In the genomic region with DNA sequence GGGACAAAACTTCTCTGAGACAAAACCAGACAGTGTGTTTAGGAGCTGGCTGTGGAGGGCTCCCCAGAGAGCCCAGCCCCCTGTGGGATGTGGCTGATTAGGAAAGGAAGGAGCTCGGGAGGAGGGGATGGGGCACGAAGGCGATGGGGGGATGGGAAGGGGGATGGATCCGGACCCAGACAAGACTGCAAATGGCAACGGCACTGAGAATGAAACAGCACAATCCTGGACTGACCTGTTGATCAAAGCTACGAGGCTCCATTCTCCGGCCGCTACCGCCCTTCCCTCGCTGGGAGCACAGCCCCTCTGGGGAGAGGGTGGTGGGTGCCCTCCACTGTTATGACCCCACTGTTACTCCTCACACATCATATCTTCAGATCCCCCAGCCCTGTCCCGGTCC, we compare ENCODE assay signal across 29 cellular contexts. TPM values are rescaled to one million over a fixed set of nuclear protein-coding genes. Genes with fewer than 3 reads are reported as not detected.
DNase-seq lines count a peak whose midpoint lies in the region; ATAC-seq, FAIRE-seq and TF ChIP-seq lines count a peak whose summit lies in the region.
"Had no signal": no experiment of that assay in that cellular context is flagged by ENCODE, and none has a peak within 500 bp of the region (broad histone marks: within the 10 kb centered on the region; RNA-seq: fewer than 3 reads in every experiment).

No MANE protein-coding gene starts in this region.

- H3K9ac ChIP-seq in BLaER1 treated with 17β-estradiol and CSF1 and Interleukin-3, amounts not matched to agents 10 nM and 100 nM: peak overlapping the region in 5 of 11 experiments; percentile 4 to 63 (median 46); a peak in 10 of 22 replicates
- H3K9ac ChIP-seq in H1 (replicated peaks in 1 of 4; ENCODE audit: extremely low read depth in 1 of 4, low read depth in 3 of 4, low read length in 3 of 4): no peak overlapping the region
- H3K9ac ChIP-seq in neural cell (ENCODE audit: low read length): peak overlapping the region; percentile 63
- H3K9ac ChIP-seq in kidney (ENCODE audit: low read length in 2 of 2): no peak overlapping the region
- H3K9ac ChIP-seq: SK-N-SH had no signal

- TF ChIP-seq CTCF in GM23338 (conservative IDR thresholded peaks at IDR 0.05; ENCODE audit: low read depth in 2 of 2): no peak
- TF ChIP-seq CTCF in H1 (IDR thresholded peaks at IDR 0.05; ENCODE audit: control extremely low read depth in 1 of 3, insufficient read depth in 1 of 3, low read depth in 1 of 3, low read length in 3 of 3): no peak
- no peak for TF ChIP-seq CTCF in neural cell (IDR thresholded peaks at IDR 0.05; ENCODE audit: poor library complexity, severe bottlenecking)
- TF ChIP-seq CTCF in kidney (IDR thresholded peaks at IDR 0.05; ENCODE audit: borderline replicate concordance, extremely low read depth, insufficient read depth): no peak
- no peak for TF ChIP-seq CTCF in sigmoid colon (IDR thresholded peaks at IDR 0.05)

- no peak overlapping the region for H4K5ac ChIP-seq in H1 (ENCODE audit: insufficient read length, low read depth, low read length)

- H3K36me3 ChIP-seq in BLaER1 treated with 17β-estradiol and CSF1 and Interleukin-3, amounts not matched to agents 10 nM and 100 nM: no peaks in the 10 kb centered on the region
- H3K36me3 ChIP-seq in GM23338 (ENCODE audit: insufficient read depth) (no peaks in the 10 kb centered on the region), H1 (ENCODE audit: control insufficient read depth in 2 of 4, insufficient read depth in 4 of 4, low read length in 3 of 4) (no peaks in the 10 kb centered on the region), neural cell (ENCODE audit: insufficient read depth, low read length) (no peaks in the 10 kb centered on the region), kidney (ENCODE audit: control insufficient read depth in 1 of 2, insufficient read depth in 2 of 2, low read length in 2 of 2) (no peaks in the 10 kb centered on the region), sigmoid colon (no peaks in the 10 kb centered on the region)
- H3K36me3 ChIP-seq: gastrocnemius medialis, MG63, right lobe of liver, tibial artery had no signal

- H3K79me2 ChIP-seq in GM23338 (replicated peaks; ENCODE audit: insufficient read depth): no peaks in the 10 kb centered on the region
- no peaks in the 10 kb centered on the region for H3K79me2 ChIP-seq in H1 (ENCODE audit: control insufficient read depth in 1 of 2, insufficient read depth in 2 of 2, low read length in 2 of 2)
- H3K79me2 ChIP-seq in neural cell (replicated peaks; ENCODE audit: insufficient read depth, low read length): no peaks in the 10 kb centered on the region

- H3K4me3 Mint-ChIP-seq in GM23338: peak overlapping the region; percentile 50
- H3K4me3 Mint-ChIP-seq: activated naive CD8-positive, alpha-beta T cell; activated T-cell treated with anti-CD3 and anti-CD28 coated beads, Interleukin-2, amount 50 U/mL, for 24 hours; T-helper 1 cell treated with Interleukin-12 subunit alpha and Interleukin-12 subunit beta and Interleukin-4 antibody, amounts not matched to agents 30 μg/mL and 1 μg/mL, for 36 hours had no signal

- TF ChIP-seq RAD21 in H1 (IDR thresholded peaks at IDR 0.05 in 1 of 2, conservative IDR thresholded peaks at IDR 0.05 in 1 of 2; ENCODE audit: low read depth in 2 of 2, low read length in 2 of 2) (no peak), neural cell (conservative IDR thresholded peaks at IDR 0.05) (no peak)

- H3K79me1 ChIP-seq in H1 (ENCODE audit: low read depth, low read length): no peaks in the 10 kb centered on the region

- peaks cover 58% of the 10 kb centered on the region for H3K4me1 Mint-ChIP-seq in GM23338

- no peaks in the 10 kb centered on the region; the same call in 1 of the 2 replicates for H3K23me2 ChIP-seq in H1 (ENCODE audit: low read depth, low read length)

- no peak overlapping the region for H4K8ac ChIP-seq in H1 (ENCODE audit: extremely low read depth, insufficient read depth, low read length)

- H3K27me3 ChIP-seq in BLaER1 treated with 17β-estradiol and CSF1 and Interleukin-3, amounts not matched to agents 10 nM and 100 nM: no peaks in the 10 kb centered on the region
- H3K27me3 ChIP-seq in GM23338 (ENCODE audit: insufficient read depth): no peaks in the 10 kb centered on the region
- peaks cover 0 to 5% (median under 1%) of the 10 kb centered on the region in 4 experiments; a peak in 4 of 7 replicates for H3K27me3 ChIP-seq in H1 (replicated peaks in 1 of 4; ENCODE audit: control insufficient read depth in 3 of 4, extremely low read depth in 1 of 4, insufficient read depth in 3 of 4, low read length in 3 of 4)
- no peaks in the 10 kb centered on the region for H3K27me3 ChIP-seq in neural cell (ENCODE audit: insufficient read depth, low read depth, low read length)
- H3K27me3 ChIP-seq in sigmoid colon: no peaks in the 10 kb centered on the region
- H3K27me3 ChIP-seq: gastrocnemius medialis, MG63, right lobe of liver had no signal

- DNase-seq in GM23338 (ENCODE audit: low spot score) (no peak), H1 (ENCODE audit: low read depth in 1 of 2, low spot score in 2 of 2) (no peak), kidney (no peak), NCI-H146 treated with DMSO at 0.1 percent for 48 hours (lab: John Stamatoyannopoulos, UW; ENCODE audit: unreplicated experiment) (no peak), sigmoid colon (no peak)
- DNase-seq: activated CD4-positive, CD25-positive, alpha-beta regulatory T cell; activated effector memory CD4-positive, alpha-beta T cell treated with anti-CD3 and anti-CD28 coated beads, Interleukin-2, amount 50 U/mL, for 16 hours; activated T-cell treated with anti-CD3 and anti-CD28 coated beads, Interleukin-2, amount 50 U/mL, for 24 hours; COR-L47; DND-41; gastrocnemius medialis; KG1; left colon; MG63; right lobe of liver; SK-N-SH; stimulated activated CD4-positive, alpha-beta T cell treated with anti-CD3 and anti-CD28 coated beads, Interleukin-12 subunit alpha, Interleukin-12 subunit beta, amount 100 ng/mL, for 4 hours; stimulated activated CD4-positive, alpha-beta T cell treated with anti-CD3 and anti-CD28 coated beads, Interleukin-2, amount 100 ng/mL, for 48 hours; tibial artery had no signal

- peak overlapping the region; percentile 91; the same call in 1 of the 2 replicates for H2BK12ac ChIP-seq in H1 (ENCODE audit: low read depth, low read length)

- H2AK5ac ChIP-seq in H1 (ENCODE audit: low read depth, low read length): no peak overlapping the region

- peaks cover 34% of the 10 kb centered on the region for H3K27me3 Mint-ChIP-seq in GM23338 (ENCODE audit: insufficient read depth, low read depth, poor library complexity)

- WGBS in H1 (ENCODE audit: extremely low coverage in 1 of 2, insufficient coverage in 1 of 2, insufficient read length in 1 of 2, insufficient replicate concordance in 2 of 2, low coverage in 1 of 2, low lambda C conversion rate in 2 of 2, missing lambda C conversion rate in 1 of 2), 2 experiments: 44% methylated on average over 8 of the region's 11 CpGs; no CpG with 5 or more reads in 1 of the 2 experiments
- 73 to 87% methylated on average over 11 of the region's 11 CpGs for WGBS in sigmoid colon, 2 donors

- CTCF ChIA-PET in H1 (lab: Charles Lee; ENCODE audit: partially characterized antibody): interaction anchor here (0.6 to 16.9 kb wide), 20 partner anchors 8 to 124 kb away, joined by 3 to 247 read pairs (median 6); a partner anchor contains a TSS

- H4K20me1 ChIP-seq in BLaER1 treated with 17β-estradiol and CSF1 and Interleukin-3, amounts not matched to agents 10 nM and 100 nM: peaks cover 0 to 6% (median 0%) of the 10 kb centered on the region in 11 experiments; a peak in 1 of 22 replicates
- H4K20me1 ChIP-seq in GM23338 (replicated peaks; ENCODE audit: insufficient read depth) (no peaks in the 10 kb centered on the region), H1 (replicated peaks in 1 of 2; ENCODE audit: control insufficient read depth in 1 of 2, insufficient read depth in 2 of 2, low read length in 2 of 2) (peaks cover 0 to 2% of the 10 kb centered on the region in 2 experiments), neural cell (ENCODE audit: insufficient read depth) (no peaks in the 10 kb centered on the region)

- 0 out of 2 replicates have a peak overlapping the region, but pooled peaks have one; percentile 29 for H2BK5ac ChIP-seq in H1 (ENCODE audit: low read depth, low read length)

- no peak overlapping the region for H3K4ac ChIP-seq in H1 (replicated peaks; ENCODE audit: insufficient read length, low read depth, low read length)

- peak overlapping the region in 5 of 11 experiments; percentile 4 to 59 (median 41); a peak in 8 of 22 replicates for H3K27ac ChIP-seq in BLaER1 treated with 17β-estradiol and CSF1 and Interleukin-3, amounts not matched to agents 10 nM and 100 nM
- H3K27ac ChIP-seq in GM23338 (ENCODE audit: low read depth) (no peak overlapping the region), H1 (ENCODE audit: low read depth, low read length) (no peak overlapping the region), neural cell (ENCODE audit: low read length) (peak overlapping the region; percentile 73), kidney (ENCODE audit: low read depth in 2 of 2, low read length in 2 of 2) (no peak overlapping the region), sigmoid colon (no peak overlapping the region)
- H3K27ac ChIP-seq: C4-2B, gastrocnemius medialis, right lobe of liver, tibial artery had no signal

- peak overlapping the region; percentile 44 for H2BK120ac ChIP-seq in H1 (replicated peaks; ENCODE audit: low read depth, low read length)

- peak overlapping the region; percentile 44; the same call in 1 of the 2 replicates for H3K18ac ChIP-seq in H1 (ENCODE audit: extremely low read depth, low read length)

- intact Hi-C loops in kidney (cut with DNase I): no loop called here
- intact Hi-C loops in sigmoid colon (cut with DNase I): no loop called here

- peak; percentile 7 for ATAC-seq in GM23338
- ATAC-seq: gastrocnemius medialis, left colon, right lobe of liver had no signal

- no peak overlapping the region for H3K4me3 ChIP-seq in BLaER1 treated with 17β-estradiol and CSF1 and Interleukin-3, amounts not matched to agents 10 nM and 100 nM
- peak overlapping the region; percentile 54 for H3K4me3 ChIP-seq in GM23338
- H3K4me3 ChIP-seq in H1 (ENCODE audit: extremely low read depth in 1 of 4, insufficient read depth in 2 of 4, low read depth in 3 of 4, low read length in 4 of 4): peak overlapping the region in 3 of 4 experiments; percentile 20 to 49 (median 37); a peak in 4 of 8 replicates
- H3K4me3 ChIP-seq in neural cell (ENCODE audit: low read length): peak overlapping the region; percentile 55
- no peak overlapping the region for H3K4me3 ChIP-seq in kidney (ENCODE audit: low read length in 2 of 2)
- H3K4me3 ChIP-seq in sigmoid colon: no peak overlapping the region
- H3K4me3 ChIP-seq: gastrocnemius medialis, MG63, right lobe of liver, tibial artery had no signal

- H3K9me3 ChIP-seq in BLaER1 treated with 17β-estradiol and CSF1 and Interleukin-3, amounts not matched to agents 10 nM and 100 nM (replicated peaks in 1 of 11): no peaks in the 10 kb centered on the region
- no peaks in the 10 kb centered on the region for H3K9me3 ChIP-seq in H1 (ENCODE audit: insufficient read depth in 2 of 2, low read depth in 1 of 2, low read length in 1 of 2)
- no peaks in the 10 kb centered on the region for H3K9me3 ChIP-seq in neural cell (ENCODE audit: low read length)
- H3K9me3 ChIP-seq in kidney (ENCODE audit: control insufficient read depth in 1 of 2, low read length in 2 of 2): no peaks in the 10 kb centered on the region
- no peaks in the 10 kb centered on the region for H3K9me3 ChIP-seq in sigmoid colon
- H3K9me3 ChIP-seq: gastrocnemius medialis, MG63, right lobe of liver, SK-N-SH, tibial artery had no signal

- H3F3A ChIP-seq in GM23338 (replicated peaks; ENCODE audit: low read depth) (no peaks in the 10 kb centered on the region), neural cell (ENCODE audit: insufficient read depth, low read length, poor library complexity, severe bottlenecking) (no peaks in the 10 kb centered on the region)

- TF ChIP-seq EP300 in H1 (IDR thresholded peaks at IDR 0.05; ENCODE audit: borderline replicate concordance in 1 of 2, low read depth in 2 of 2, low read length in 2 of 2): no peak
- TF ChIP-seq EP300 in neural cell (conservative IDR thresholded peaks at IDR 0.05; ENCODE audit: poor library complexity, severe bottlenecking): no peak
- no peak for TF ChIP-seq EP300 in sigmoid colon (IDR thresholded peaks at IDR 0.05)

- FAIRE-seq in H1 (lab: Jason Lieb, UNC) (no peak), kidney (lab: Jason Lieb, UNC) (no peak)
- FAIRE-seq: bronchial epithelial cell, endothelial cell of umbilical vein had no signal

- H4K91ac ChIP-seq in H1 (replicated peaks; ENCODE audit: insufficient read length, low read length): peak overlapping the region; percentile 61

- no peak overlapping the region for H3K14ac ChIP-seq in H1 (ENCODE audit: insufficient read length)

- H3K36me3 Mint-ChIP-seq in GM23338 (ENCODE audit: low read depth): no peaks in the 10 kb centered on the region
- H3K36me3 Mint-ChIP-seq: activated naive CD8-positive, alpha-beta T cell had no signal

- POLR2A ChIA-PET in H1 (lab: Charles Lee; ENCODE audit: partially characterized antibody): interaction anchor here (0.6 to 2.9 kb wide), 12 partner anchors 9 to 60 kb away, joined by 3 to 18 read pairs (median 4); no protein-coding TSS in a partner anchor

- H3K9me2 ChIP-seq in GM23338 (ENCODE audit: insufficient read depth): no peaks in the 10 kb centered on the region
- H3K9me2 ChIP-seq in neural cell (ENCODE audit: insufficient read depth, low read length): no peaks in the 10 kb centered on the region
- H3K9me2 ChIP-seq: SK-N-SH had no signal

- peak overlapping the region; percentile 82 for H2BK20ac ChIP-seq in H1 (ENCODE audit: low read length)

- H3K9me3 Mint-ChIP-seq in GM23338: no peaks in the 10 kb centered on the region
- H3K9me3 Mint-ChIP-seq: activated T-cell treated with anti-CD3 and anti-CD28 coated beads, Interleukin-2, amount 50 U/mL, for 24 hours; T-helper 1 cell treated with Interleukin-12 subunit alpha and Interleukin-12 subunit beta and Interleukin-4 antibody, amounts not matched to agents 30 μg/mL and 1 μg/mL, for 36 hours had no signal

- H3K56ac ChIP-seq in H1 (replicated peaks; ENCODE audit: insufficient read length, low read depth, low read length): no peak overlapping the region

- TF ChIP-seq POLR2A in H1 (IDR thresholded peaks at IDR 0.05; ENCODE audit: control extremely low read depth in 1 of 2, low read depth in 2 of 2, low read length in 2 of 2): no peak
- TF ChIP-seq POLR2A in sigmoid colon (IDR thresholded peaks at IDR 0.05): no peak

- peak overlapping the region in 10 of 11 experiments; percentile 23 to 87 (median 76); a peak in 20 of 22 replicates for H3K4me2 ChIP-seq in BLaER1 treated with 17β-estradiol and CSF1 and Interleukin-3, amounts not matched to agents 10 nM and 100 nM
- peak overlapping the region; percentile 77 for H3K4me2 ChIP-seq in GM23338
- H3K4me2 ChIP-seq in H1 (ENCODE audit: insufficient read depth in 1 of 2, low read depth in 2 of 2, low read length in 2 of 2): peak overlapping the region; percentile 53 to 66
- peak overlapping the region; percentile 48 for H3K4me2 ChIP-seq in neural cell (ENCODE audit: low read length)
- H3K4me2 ChIP-seq: SK-N-SH had no signal

- no peak overlapping the region for H3K23ac ChIP-seq in H1 (ENCODE audit: insufficient read length)

- H3K4me1 ChIP-seq in BLaER1 treated with 17β-estradiol and CSF1 and Interleukin-3, amounts not matched to agents 10 nM and 100 nM: peaks cover 26 to 86% (median 84%) of the 10 kb centered on the region in 10 experiments; a peak in 19 of 20 replicates
- peaks cover 38% of the 10 kb centered on the region for H3K4me1 ChIP-seq in GM23338 (ENCODE audit: insufficient read depth)
- peaks cover 6 to 42% (median 30%) of the 10 kb centered on the region in 4 experiments for H3K4me1 ChIP-seq in H1 (replicated peaks in 1 of 4; ENCODE audit: control insufficient read depth in 3 of 4, insufficient read depth in 4 of 4, low read length in 3 of 4)
- no peaks in the 10 kb centered on the region for H3K4me1 ChIP-seq in kidney (ENCODE audit: control insufficient read depth in 1 of 2, insufficient read depth in 1 of 2, low read depth in 1 of 2, low read length in 2 of 2)
- peaks cover 0 to 11% (median 8%) of the 10 kb centered on the region in 4 donors for H3K4me1 ChIP-seq in sigmoid colon
- H3K4me1 ChIP-seq: right lobe of liver had no signal

- H2AFZ ChIP-seq in GM23338 (peak overlapping the region; percentile 97), H1 (ENCODE audit: low read length) (no peak overlapping the region), neural cell (ENCODE audit: low read depth, low read length) (no peak overlapping the region)

- peak overlapping the region; percentile 36; the same call in 1 of the 2 replicates for H2BK15ac ChIP-seq in H1 (ENCODE audit: low read length)

- no peak overlapping the region for H3K27ac Mint-ChIP-seq in GM23338
- H3K27ac Mint-ChIP-seq: activated naive CD8-positive, alpha-beta T cell; activated T-cell treated with anti-CD3 and anti-CD28 coated beads, Interleukin-2, amount 50 U/mL, for 24 hours; T-helper 1 cell treated with Interleukin-12 subunit alpha and Interleukin-12 subunit beta and Interleukin-4 antibody, amounts not matched to agents 30 μg/mL and 1 μg/mL, for 36 hours had no signal

RNA-seq across cellular contexts. Expression of a gene that starts 33.2 kb away (rescaled TPM):
- 4.2 and 4.5 TPM in 2 replicates for total RNA-seq in GM23338 (2014; rRNA removed; shearing (Covaris generic))
- polyA plus RNA-seq in GM23338 (2016; fragmentation: Nextera tagmentation; extraction: Ambion mirVana): 0.66 and 0.68 TPM in 2 replicates
- 3.0 and 3.8 TPM in 2 replicates for total RNA-seq in H1 (2021; fragmentation: NEBNext Ultra II Directional; extraction: Animal tissue kit (Norgen Biotek cat#: 25700))
- 0.59 and 1.2 TPM in 2 replicates for polyA plus RNA-seq in H1 (2011; rRNA removed)
- 0.52 TPM for polyA plus RNA-seq in H1 (2011; cell fraction: cytosol; rRNA removed)
- polyA plus RNA-seq in H1 (2011; cell fraction: nucleus; rRNA removed): 1.8 TPM
- 2.2 to 4.1 TPM (median 3.4 TPM) in 4 replicates for polyA plus RNA-seq in H1 (2012, experiment 1 of 2)
- 1.4 TPM for polyA plus RNA-seq in H1 (2012, experiment 2 of 2)
- polyA plus RNA-seq in H1 (2013, experiment 1 of 2): 1.9 TPM
- 1.8 TPM for polyA plus RNA-seq in H1 (2013, experiment 2 of 2)
- 0.27 and 0.54 TPM in 2 replicates for polyA minus RNA-seq in H1 (2011; rRNA and poly(A)+ RNA removed)
- polyA minus RNA-seq in H1 (2011; cell fraction: cytosol; rRNA and poly(A)+ RNA removed): 2.3 TPM
- polyA minus RNA-seq in H1 (2011; cell fraction: nucleus; rRNA and poly(A)+ RNA removed): 2.8 TPM
- 0.59 and 3.2 TPM in 2 replicates for polyA plus RNA-seq in neural cell
- 3.5 and 3.9 TPM in 2 replicates for polyA minus RNA-seq in neural cell
- 1.0 TPM for total RNA-seq in kidney
- 0.47 TPM for polyA plus RNA-seq in kidney (ENCODE audit: insufficient read depth, low read depth, low replicate concordance)
- total RNA-seq in sigmoid colon: 1 to 10 TPM in 2 of 4 donors, under 1 TPM in 2; 0.49 to 1.4 (median 0.94) TPM
- under 1 TPM in 1 of 3 donors, not detected in 2; 0.20 TPM for polyA plus RNA-seq in sigmoid colon
- total RNA-seq: bronchial epithelial cell, OCI-LY7 had no signal
- polyA plus RNA-seq: fibroblast of lung, mammary epithelial cell had no signal

Comparison
In these comparisons a context has a peak if more than half of its experiments do, and no peak if none do; other contexts are left out.
1. H3K4me3 ChIP-seq: peak in GM23338 (single experiment), H1 (3 of 4) and neural cell (single experiment); none in BLaER1 treated with 17β-estradiol and CSF1 and Interleukin-3, amounts not matched to agents 10 nM and 100 nM (0 of 10), kidney (0 of 2) and sigmoid colon (0 of 4).
2. Peak in every context shown above with its lines, with median percentiles within 50 percentile points of each other: H3K4me2 ChIP-seq.